Comparison of ENCODE assay signal across 23 cellular contexts in genomic region chr2:46578966-46579365, GRCh38. TPM values are rescaled to one million over a fixed set of nuclear protein-coding genes. Genes with fewer than 3 reads are reported as not detected.
DNase-seq lines count a peak whose midpoint lies in the region; ATAC-seq and TF ChIP-seq lines count a peak whose summit lies in the region.
"Had no signal": no experiment of that assay in that cellular context is flagged by ENCODE, and none has a peak within 500 bp of the region (broad histone marks: within the 10 kb centered on the region; RNA-seq: fewer than 3 reads in every experiment).

No MANE protein-coding gene starts in this region.

- TF ChIP-seq CTCF in fibroblast of mammary gland (conservative IDR thresholded peaks at IDR 0.05; ENCODE audit: control insufficient read depth, insufficient read depth, low read depth, low read length), result no peak

- no peak overlapping the region for H3K4me2 ChIP-seq in GM23248 (ENCODE audit: unreplicated experiment)
- H3K4me2 ChIP-seq: A549; BLaER1 treated with 17β-estradiol and CSF1 and Interleukin-3, amounts not matched to agents 10 nM and 100 nM had no signal

- H3K4me3 Mint-ChIP-seq in activated CD4-positive, alpha-beta memory T cell treated with anti-CD3 and anti-CD28 coated beads for 36 hours, result no peak overlapping the region
- H3K4me3 Mint-ChIP-seq: CD14-positive monocyte; CD4-positive, alpha-beta T cell; CD8-positive, alpha-beta memory T cell; HFFc6 had no signal

- no peak overlapping the region for H3K27ac Mint-ChIP-seq in activated CD4-positive, alpha-beta memory T cell treated with anti-CD3 and anti-CD28 coated beads for 36 hours
- H3K27ac Mint-ChIP-seq: CD4-positive, alpha-beta T cell; HFFc6 had no signal

- H4K20me1 ChIP-seq in GM23248 (ENCODE audit: insufficient read depth), result no peaks in the 10 kb centered on the region; the same call in 1 of the 2 replicates

- intact Hi-C loops in activated CD4-positive, alpha-beta memory T cell treated with anti-CD3 and anti-CD28 coated beads for 36 hours (cut with micrococcal nuclease), result no loop called here

- H3K9me2 ChIP-seq in GM23248 (ENCODE audit: insufficient read depth), result no peaks in the 10 kb centered on the region

- no peaks in the 10 kb centered on the region for H3K9me3 Mint-ChIP-seq in activated CD4-positive, alpha-beta memory T cell treated with anti-CD3 and anti-CD28 coated beads for 36 hours
- H3K9me3 Mint-ChIP-seq: CD14-positive monocyte; CD4-positive, alpha-beta T cell; CD8-positive, alpha-beta memory T cell; HFFc6 had no signal

- H3K36me3 ChIP-seq in GM23248 (ENCODE audit: low read depth), result peaks cover 30% of the 10 kb centered on the region

- H3K4me3 ChIP-seq in GM23248 (no peak overlapping the region), fibroblast of mammary gland (ENCODE audit: control insufficient read depth, low read depth, low read length) (no peak overlapping the region)
- H3K4me3 ChIP-seq: A549; BLaER1 treated with 17β-estradiol and CSF1 and Interleukin-3, amounts not matched to agents 10 nM and 100 nM; GM12878; HAP-1 had no signal

- DNase-seq in GM23248 (peak; percentile 54), fibroblast of mammary gland (ENCODE audit: low read depth) (peak; percentile 45), iris pigment epithelial cell (ENCODE audit: low read depth) (peak; percentile 12), epidermal melanocyte (ENCODE audit: insufficient read length, low spot score) (no peak)
- DNase-seq in activated CD4-positive, alpha-beta memory T cell treated with anti-CD3 and anti-CD28 coated beads for 36 hours, result no peak
- DNase-seq: 8988T; ACHN; AML-193; BE2C; CD4-positive, alpha-beta T cell; CD8-positive, alpha-beta memory T cell; DMS 273 treated with DMSO at 0.1 percent for 48 hours; DMS79; EL; GDM1; GOT3; HFFc6 had no signal

- peaks cover 14% of the 10 kb centered on the region; the same call in 1 of the 2 replicates for H3F3A ChIP-seq in GM23248 (ENCODE audit: insufficient read depth)

- H3K9ac ChIP-seq in GM23248, result no peak overlapping the region
- H3K9ac ChIP-seq: BLaER1 treated with 17β-estradiol and CSF1 and Interleukin-3, amounts not matched to agents 10 nM and 100 nM had no signal

- H3K4me1 Mint-ChIP-seq in activated CD4-positive, alpha-beta memory T cell treated with anti-CD3 and anti-CD28 coated beads for 36 hours (ENCODE audit: low read depth), result no peaks in the 10 kb centered on the region

- H3K36me3 Mint-ChIP-seq in activated CD4-positive, alpha-beta memory T cell treated with anti-CD3 and anti-CD28 coated beads for 36 hours, result peaks cover 17% of the 10 kb centered on the region

- H3K9me3 ChIP-seq in GM23248 (ENCODE audit: low read depth), result no peaks in the 10 kb centered on the region
- H3K9me3 ChIP-seq: A549; BE2C; BLaER1 treated with 17β-estradiol and CSF1 and Interleukin-3, amounts not matched to agents 10 nM and 100 nM; HAP-1 had no signal

- H3K4me1 ChIP-seq in GM23248 (ENCODE audit: insufficient read depth), result peaks cover 10% of the 10 kb centered on the region

- no peak for ATAC-seq in HG03354 (IDR thresholded peaks at IDR 0.05; ENCODE audit: poor library complexity, severe bottlenecking, unreplicated experiment)
- ATAC-seq: GM12878 had no signal

- H3K27ac ChIP-seq in GM23248, result no peak overlapping the region
- H3K27ac ChIP-seq: A549; BLaER1 treated with 17β-estradiol and CSF1 and Interleukin-3, amounts not matched to agents 10 nM and 100 nM had no signal

- CTCF ChIA-PET in activated CD4-positive, alpha-beta memory T cell treated with anti-CD3 and anti-CD28 coated beads for 36 hours (lab: Charles Lee), result interaction anchor here (1.2 kb wide), 2 partner anchors 10 to 39 kb away, joined by 3 to 9 read pairs; no protein-coding TSS in a partner anchor

- no peaks in the 10 kb centered on the region for H3K27me3 ChIP-seq in GM23248 (replicated peaks; ENCODE audit: insufficient read depth)
- H3K27me3 ChIP-seq: BE2C; BLaER1 treated with 17β-estradiol and CSF1 and Interleukin-3, amounts not matched to agents 10 nM and 100 nM had no signal

- POLR2A ChIA-PET in activated CD4-positive, alpha-beta memory T cell treated with anti-CD3 and anti-CD28 coated beads for 36 hours (lab: Charles Lee), result no interaction called here

- in situ Hi-C loops in GM23248 (cut with MboI), result no loop called here

- H2AFZ ChIP-seq in GM23248, result no peak overlapping the region

- WGBS in GM23248 (ENCODE audit: low coverage in 1 of 2, low lambda C conversion rate in 2 of 2, missing lambda C conversion rate in 2 of 2), 2 experiments, result 95 to 100% methylated on average over 2 of the region's 2 CpGs

- no peaks in the 10 kb centered on the region for H3K27me3 Mint-ChIP-seq in activated CD4-positive, alpha-beta memory T cell treated with anti-CD3 and anti-CD28 coated beads for 36 hours
- H3K27me3 Mint-ChIP-seq: CD4-positive, alpha-beta T cell; CD8-positive, alpha-beta memory T cell had no signal

- H3K79me2 ChIP-seq in GM23248 (ENCODE audit: insufficient read depth), result peaks cover 25% of the 10 kb centered on the region

RNA-seq across cellular contexts. Expression of gene ATP6V1E2, which starts 36.6 kb away (rescaled TPM):
- 8.6 and 10.5 TPM in 2 replicates for total RNA-seq in GM23248 (2014; rRNA removed; shearing (Covaris generic))
- polyA plus RNA-seq in GM23248 (2016; fragmentation: Nextera tagmentation; extraction: Ambion mirVana), result 4.5 and 5.0 TPM in 2 replicates
- total RNA-seq in activated CD4-positive, alpha-beta memory T cell treated with anti-CD3 and anti-CD28 coated beads for 36 hours, result 10 to 100 TPM; 10.5 to 10.8 TPM

RNA-seq across cellular contexts. Expression of gene RHOQ, which starts 36.7 kb away (rescaled TPM):
- 80.1 and 81.3 TPM in 2 replicates for total RNA-seq in GM23248 (2014; rRNA removed; shearing (Covaris generic))
- polyA plus RNA-seq in GM23248 (2016; fragmentation: Nextera tagmentation; extraction: Ambion mirVana), result 19.5 and 22.5 TPM in 2 replicates
- 10 to 100 TPM; 13.7 to 14.4 TPM for total RNA-seq in activated CD4-positive, alpha-beta memory T cell treated with anti-CD3 and anti-CD28 coated beads for 36 hours

RNA-seq across cellular contexts. Expression of gene PIGF, which starts 37.9 kb away (rescaled TPM):
- 34.4 and 36.0 TPM in 2 replicates for total RNA-seq in GM23248 (2014; rRNA removed; shearing (Covaris generic))
- 52.2 and 56.5 TPM in 2 replicates for polyA plus RNA-seq in GM23248 (2016; fragmentation: Nextera tagmentation; extraction: Ambion mirVana)
- total RNA-seq in activated CD4-positive, alpha-beta memory T cell treated with anti-CD3 and anti-CD28 coated beads for 36 hours, result 10 to 100 TPM; 25.7 to 29.9 TPM

RNA-seq across cellular contexts. Expression of gene CRIPT, which starts 38.0 kb away (rescaled TPM):
- total RNA-seq in GM23248 (2014; rRNA removed; shearing (Covaris generic)), result 20.9 and 29.8 TPM in 2 replicates
- polyA plus RNA-seq in GM23248 (2016; fragmentation: Nextera tagmentation; extraction: Ambion mirVana), result 36.3 and 36.9 TPM in 2 replicates
- 10 to 100 TPM in 1 of 2 experiments, 1 to 10 TPM in 1; 9.6 to 10.2 TPM for total RNA-seq in activated CD4-positive, alpha-beta memory T cell treated with anti-CD3 and anti-CD28 coated beads for 36 hours

Comparison
In these comparisons a context has a peak if more than half of its experiments do, and no peak if none do; other contexts are left out.
1. DNase-seq: peak in GM23248 (single experiment), fibroblast of mammary gland (single experiment) and iris pigment epithelial cell (single experiment); none in activated CD4-positive, alpha-beta memory T cell treated with anti-CD3 and anti-CD28 coated beads for 36 hours (single experiment) and epidermal melanocyte (single experiment).